In genomic region chr5:181283347-181283746, GRCh38 we compare ENCODE assay signal across 19 cellular contexts. TPM values are rescaled to one million over a fixed set of nuclear protein-coding genes. Genes with fewer than 3 reads are reported as not detected.
A peak's percentile ranks its signal among the peaks of the same experiment; 100 is the strongest.
DNase-seq lines count a peak whose midpoint lies in the region; ATAC-seq, FAIRE-seq and TF ChIP-seq lines count a peak whose summit lies in the region.
"Had no signal": no experiment of that assay in that cellular context is flagged by ENCODE, and none has a peak within 500 bp of the region (broad histone marks: within the 10 kb centered on the region; RNA-seq: fewer than 3 reads in every experiment).

No MANE protein-coding gene starts in this region.

- ATAC-seq in stimulated activated memory B cell treated with anti-CD40 and anti-IgM and Interleukin-4, amounts not matched to agents 10 μg/mL and 1 μg/mL and 100 μg/mL, for 72 hours, result no peak
- ATAC-seq in GM19397 (IDR thresholded peaks at IDR 0.05; ENCODE audit: unreplicated experiment), result no peak

- H3K27me3 ChIP-seq in breast epithelium (no peaks in the 10 kb centered on the region), A673 (replicated peaks; ENCODE audit: insufficient read depth, low read depth, low read length, poor library complexity) (no peaks in the 10 kb centered on the region), GM23248 (replicated peaks; ENCODE audit: insufficient read depth) (no peaks in the 10 kb centered on the region)

- H2AFZ ChIP-seq in GM23248, result no peak overlapping the region

- H3K9me3 ChIP-seq in breast epithelium (no peaks in the 10 kb centered on the region), A673 (ENCODE audit: low read depth, low read length, poor library complexity, severe bottlenecking) (no peaks in the 10 kb centered on the region), GM23248 (ENCODE audit: low read depth) (no peaks in the 10 kb centered on the region)
- H3K9me3 ChIP-seq: SK-N-SH had no signal

- no peaks in the 10 kb centered on the region for H4K20me1 ChIP-seq in GM23248 (ENCODE audit: insufficient read depth)

- TF ChIP-seq POLR2A in breast epithelium (IDR thresholded peaks at IDR 0.05), result no peak

- DNase-seq in MCF 10A (ENCODE audit: unreplicated experiment), result peak; percentile 17
- no peak for DNase-seq in breast epithelium (ENCODE audit: low spot score in 2 of 2)
- DNase-seq in RCC 7860 (ENCODE audit: low spot score), result peak; percentile 24
- DNase-seq in mesothelial cell of epicardium (ENCODE audit: low spot score in 2 of 2, unreplicated experiment in 2 of 2), result no peak
- DNase-seq in A673 (ENCODE audit: low spot score), result no peak
- DNase-seq in GM23248, result no peak
- DNase-seq: GDM1, Kasumi-1, NCI-H1436 treated with DMSO at 0.1 percent for 48 hours, NCI-H2081, NCI-H524 treated with DMSO at 0.1 percent for 48 hours, OCI-M1, SK-N-SH had no signal

- intact Hi-C loops in MCF 10A (cut with micrococcal nuclease), result no loop called here
- intact Hi-C loops in breast epithelium (cut with DNase I; ENCODE audit: low total_unique reads), result no loop called here
- intact Hi-C loops in A673 (cut with micrococcal nuclease; ENCODE audit: unreplicated experiment), result no loop called here

- H3K36me3 ChIP-seq in breast epithelium (no peaks in the 10 kb centered on the region), A673 (ENCODE audit: insufficient read depth, low read length, poor library complexity, severe bottlenecking) (no peaks in the 10 kb centered on the region), GM23248 (ENCODE audit: low read depth) (no peaks in the 10 kb centered on the region)

- WGBS in GM23248 (ENCODE audit: low coverage in 1 of 2, low lambda C conversion rate in 2 of 2, missing lambda C conversion rate in 2 of 2), 2 experiments, result 79 to 84% methylated on average over 13 of the region's 13 CpGs

- H3K9me2 ChIP-seq in GM23248 (ENCODE audit: insufficient read depth), result no peaks in the 10 kb centered on the region
- H3K9me2 ChIP-seq: SK-N-SH had no signal

- in situ Hi-C loops in GM23248 (cut with MboI), result no loop called here

- no peak for FAIRE-seq in RCC 7860 (lab: Jason Lieb, UNC)
- FAIRE-seq: A204.1, GM12892, GM19239 had no signal

- CTCF ChIA-PET in MCF 10A (lab: Yijun Ruan, JAX), result no interaction called here
- CTCF ChIA-PET in A673 (lab: Charles Lee), result no interaction called here

- no peaks in the 10 kb centered on the region for H3K4me1 ChIP-seq in breast epithelium
- H3K4me1 ChIP-seq in A673 (ENCODE audit: insufficient read depth, low read length, poor library complexity, severe bottlenecking), result no peaks in the 10 kb centered on the region
- H3K4me1 ChIP-seq in GM23248 (ENCODE audit: insufficient read depth), result no peaks in the 10 kb centered on the region

- H3K27ac Mint-ChIP-seq in MCF 10A (ENCODE audit: low read depth, unreplicated experiment) (no peak overlapping the region), mesothelial cell of epicardium (no peak overlapping the region)
- H3K27ac Mint-ChIP-seq in stimulated activated memory B cell treated with anti-CD40 and anti-IgM and Interleukin-4, amounts not matched to agents 10 μg/mL and 1 μg/mL and 100 μg/mL, for 72 hours, result peak overlapping the region; percentile 34

- no peaks in the 10 kb centered on the region for H3K79me2 ChIP-seq in GM23248 (ENCODE audit: insufficient read depth)

- H3K9ac ChIP-seq in GM23248, result no peak overlapping the region
- H3K9ac ChIP-seq: SK-N-SH had no signal

- H3K9me3 Mint-ChIP-seq in MCF 10A (ENCODE audit: unreplicated experiment) (no peaks in the 10 kb centered on the region), mesothelial cell of epicardium (no peaks in the 10 kb centered on the region)
- H3K9me3 Mint-ChIP-seq in stimulated activated memory B cell treated with anti-CD40 and anti-IgM and Interleukin-4, amounts not matched to agents 10 μg/mL and 1 μg/mL and 100 μg/mL, for 72 hours, result no peaks in the 10 kb centered on the region

- POLR2A ChIA-PET in MCF 10A (lab: Yijun Ruan, JAX), result no interaction called here
- POLR2A ChIA-PET in A673 (lab: Charles Lee; ENCODE audit: low non-redundant PET), result no interaction called here

- H3K36me3 Mint-ChIP-seq in MCF 10A (ENCODE audit: insufficient read depth, unreplicated experiment), result no peaks in the 10 kb centered on the region
- H3K36me3 Mint-ChIP-seq in mesothelial cell of epicardium, result peaks cover 3% of the 10 kb centered on the region
- no peaks in the 10 kb centered on the region for H3K36me3 Mint-ChIP-seq in stimulated activated memory B cell treated with anti-CD40 and anti-IgM and Interleukin-4, amounts not matched to agents 10 μg/mL and 1 μg/mL and 100 μg/mL, for 72 hours

- no peak overlapping the region for H3K4me3 Mint-ChIP-seq in MCF 10A (ENCODE audit: unreplicated experiment)
- peak overlapping the region; percentile 41 for H3K4me3 Mint-ChIP-seq in mesothelial cell of epicardium
- H3K4me3 Mint-ChIP-seq in stimulated activated memory B cell treated with anti-CD40 and anti-IgM and Interleukin-4, amounts not matched to agents 10 μg/mL and 1 μg/mL and 100 μg/mL, for 72 hours, result no peak overlapping the region

- no peak overlapping the region for H3K4me2 ChIP-seq in GM23248 (ENCODE audit: unreplicated experiment)
- H3K4me2 ChIP-seq: SK-N-SH had no signal

- TF ChIP-seq CTCF in MCF 10A (IDR thresholded peaks at IDR 0.05; ENCODE audit: unreplicated experiment) (no peak), breast epithelium (IDR thresholded peaks at IDR 0.05) (no peak), mesothelial cell of epicardium (IDR thresholded peaks at IDR 0.05; ENCODE audit: unreplicated experiment) (no peak), A673 (conservative IDR thresholded peaks at IDR 0.05; ENCODE audit: low read depth, low read length) (no peak)

- no peak overlapping the region for H3K27ac ChIP-seq in breast epithelium
- H3K27ac ChIP-seq in A673 (ENCODE audit: low read depth, low read length, poor library complexity, severe bottlenecking), result no peak overlapping the region
- no peak overlapping the region for H3K27ac ChIP-seq in GM23248
- H3K27ac ChIP-seq: C4-2B had no signal

- H3K4me3 ChIP-seq in breast epithelium, result no peak overlapping the region
- no peak overlapping the region for H3K4me3 ChIP-seq in A673 (ENCODE audit: low read depth, low read length, poor library complexity, severe bottlenecking)
- H3K4me3 ChIP-seq in GM23248, result no peak overlapping the region

- H3K4me1 Mint-ChIP-seq in MCF 10A (ENCODE audit: insufficient read depth, unreplicated experiment), result no peaks in the 10 kb centered on the region
- peaks cover 7% of the 10 kb centered on the region for H3K4me1 Mint-ChIP-seq in mesothelial cell of epicardium
- H3K4me1 Mint-ChIP-seq in stimulated activated memory B cell treated with anti-CD40 and anti-IgM and Interleukin-4, amounts not matched to agents 10 μg/mL and 1 μg/mL and 100 μg/mL, for 72 hours, result peaks cover 33% of the 10 kb centered on the region

- H3F3A ChIP-seq in GM23248 (ENCODE audit: insufficient read depth), result no peaks in the 10 kb centered on the region

- no peaks in the 10 kb centered on the region for H3K27me3 Mint-ChIP-seq in MCF 10A (ENCODE audit: insufficient read depth, unreplicated experiment)
- no peaks in the 10 kb centered on the region for H3K27me3 Mint-ChIP-seq in mesothelial cell of epicardium (ENCODE audit: low read depth)
- no peaks in the 10 kb centered on the region for H3K27me3 Mint-ChIP-seq in stimulated activated memory B cell treated with anti-CD40 and anti-IgM and Interleukin-4, amounts not matched to agents 10 μg/mL and 1 μg/mL and 100 μg/mL, for 72 hours

- BruUV-seq in MCF 10A (replicated peaks; lab: Mats Ljungman, UMichigan) (no TSS peak), A673 (replicated peaks; lab: Mats Ljungman, UMichigan) (no TSS peak)

RNA-seq across cellular contexts. Expression of gene TRIM52, which starts 22.4 kb away (rescaled TPM):
- total RNA-seq in MCF 10A (2022), result 12.5 and 16.1 TPM in 2 replicates
- total RNA-seq in breast epithelium, result 10 to 100 TPM; 12.8 to 18.6 (median 18.4) TPM
- total RNA-seq in mesothelial cell of epicardium, result 12.8 to 14.6 TPM (median 13.3 TPM) in 3 replicates
- total RNA-seq in A673 (2021), result 7.3 and 7.9 TPM in 2 replicates
- 6.6 and 7.8 TPM in 2 replicates for total RNA-seq in GM23248 (2014; rRNA removed; shearing (Covaris generic))
- polyA plus RNA-seq in GM23248 (2016; fragmentation: Nextera tagmentation; extraction: Ambion mirVana), result 4.1 and 5.3 TPM in 2 replicates

RNA-seq across cellular contexts. Expression of gene RACK1, which starts 39.6 kb away (rescaled TPM):
- total RNA-seq in MCF 10A (2022), result 2,995 and 4,050 TPM in 2 replicates
- 1,000 to 10,000 TPM; 2,096 to 2,842 (median 2,553) TPM for total RNA-seq in breast epithelium
- 2,008 to 2,083 TPM (median 2,030 TPM) in 3 replicates for total RNA-seq in mesothelial cell of epicardium
- 1,719 and 1,726 TPM in 2 replicates for total RNA-seq in A673 (2021)
- 2,598 and 3,224 TPM in 2 replicates for total RNA-seq in GM23248 (2014; rRNA removed; shearing (Covaris generic))
- polyA plus RNA-seq in GM23248 (2016; fragmentation: Nextera tagmentation; extraction: Ambion mirVana), result 837 and 864 TPM in 2 replicates

Comparison
In these comparisons a context has a peak if more than half of its experiments do, and no peak if none do; other contexts are left out.
1. DNase-seq: peak in MCF 10A (single experiment) and RCC 7860 (single experiment); none in breast epithelium (0 of 2), mesothelial cell of epicardium (0 of 2), A673 (single experiment) and GM23248 (single experiment).